Comparison of ENCODE assay signal across 18 cellular contexts in genomic region chr2:98390571-98391476, GRCh38. TPM values are rescaled to one million over a fixed set of nuclear protein-coding genes. Genes with fewer than 3 reads are reported as not detected.
A peak's percentile ranks its signal among the peaks of the same experiment; 100 is the strongest.
DNase-seq lines count a peak whose midpoint lies in the region; ATAC-seq and TF ChIP-seq lines count a peak whose summit lies in the region.
"Had no signal": no experiment of that assay in that cellular context is flagged by ENCODE, and none has a peak within 500 bp of the region (broad histone marks: within the 10 kb centered on the region; RNA-seq: fewer than 3 reads in every experiment).

No MANE protein-coding gene starts in this region.

- H3K27ac ChIP-seq in SK-N-SH (ENCODE audit: low read depth in 2 of 2, low read length in 1 of 2): no peak overlapping the region
- no peak overlapping the region for H3K27ac ChIP-seq in Panc1 (ENCODE audit: low read length)
- H3K27ac ChIP-seq: 22Rv1 had no signal

- intact Hi-C loops in Panc1 (cut with micrococcal nuclease; ENCODE audit: unreplicated experiment): no loop called here
- intact Hi-C loops in left colon (cut with DNase I, micrococcal nuclease): no loop called here

- CTCF ChIA-PET in SK-N-SH (lab: Yijun Ruan, JAX) (interaction anchor here (0.6 to 1.3 kb wide), 4 partner anchors 556 to 800 kb away, joined by 3 to 4 read pairs (median 3); no protein-coding TSS in a partner anchor), Panc1 (lab: Charles Lee) (no interaction called here)

- H3K9me3 Mint-ChIP-seq in osteocyte (ENCODE audit: unreplicated experiment): no peaks in the 10 kb centered on the region
- H3K9me3 Mint-ChIP-seq: CD14-positive monocyte; CD8-positive, alpha-beta T cell; HFFc6 had no signal

- no peaks in the 10 kb centered on the region for H3K9me2 ChIP-seq in SK-N-SH

- no peak overlapping the region for H3K4me3 Mint-ChIP-seq in osteocyte (ENCODE audit: unreplicated experiment)
- H3K4me3 Mint-ChIP-seq: CD14-positive monocyte; CD8-positive, alpha-beta T cell; HFFc6 had no signal

- no peak overlapping the region for H3K4me3 ChIP-seq in SK-N-SH (ENCODE audit: low read depth in 2 of 2, low read length in 1 of 2)
- no peak overlapping the region for H3K4me3 ChIP-seq in Panc1 (ENCODE audit: low read depth in 2 of 2, low read length in 2 of 2)

- BruUV-seq in Panc1 (replicated peaks; lab: Mats Ljungman, UMichigan): no TSS peak

- no peaks in the 10 kb centered on the region for H3K79me2 ChIP-seq in SK-N-SH (ENCODE audit: insufficient read depth)

- no peak for TF ChIP-seq CTCF in SK-N-SH (IDR thresholded peaks at IDR 0.05)
- TF ChIP-seq CTCF in Panc1 (IDR thresholded peaks at IDR 0.05): no peak
- no peak for TF ChIP-seq CTCF in osteocyte (IDR thresholded peaks at IDR 0.05)

- H3K4me1 ChIP-seq in SK-N-SH (ENCODE audit: control insufficient read depth in 1 of 2, insufficient read depth in 2 of 2, low read depth in 1 of 2, low read length in 1 of 2) (no peaks in the 10 kb centered on the region), Panc1 (ENCODE audit: control insufficient read depth, insufficient read depth, low read length) (no peaks in the 10 kb centered on the region)

- POLR2A ChIA-PET in SK-N-SH (lab: Yijun Ruan, JAX): no interaction called here
- POLR2A ChIA-PET in Panc1 (lab: Charles Lee): no interaction called here

- H4K20me1 ChIP-seq in SK-N-SH (ENCODE audit: insufficient read depth): no peaks in the 10 kb centered on the region

- H3K27me3 ChIP-seq in SK-N-SH (ENCODE audit: insufficient read depth) (peaks cover 1% of the 10 kb centered on the region; the same call in 1 of the 2 replicates), Panc1 (ENCODE audit: control insufficient read depth, insufficient read depth, low read length) (no peaks in the 10 kb centered on the region; the same call in 1 of the 2 replicates)

- TF ChIP-seq EP300 in SK-N-SH (IDR thresholded peaks at IDR 0.05; ENCODE audit: borderline replicate concordance in 1 of 2, low read depth in 1 of 2, low read length in 1 of 2): no peak

- H3K4me1 Mint-ChIP-seq in osteocyte (ENCODE audit: unreplicated experiment): no peaks in the 10 kb centered on the region

- H3K36me3 ChIP-seq in SK-N-SH (replicated peaks in 1 of 2; ENCODE audit: control insufficient read depth in 1 of 2, insufficient read depth in 2 of 2, low read length in 1 of 2): no peaks in the 10 kb centered on the region
- H3K36me3 ChIP-seq in Panc1 (ENCODE audit: control insufficient read depth, insufficient read depth, low read length): no peaks in the 10 kb centered on the region

- H3K27me3 Mint-ChIP-seq in osteocyte (ENCODE audit: unreplicated experiment): peaks cover 20% of the 10 kb centered on the region

- DNase-seq in SK-N-SH (peak; percentile 6), Panc1 (ENCODE audit: low read depth, low spot score) (no peak), mesenteric fat pad (ENCODE audit: low spot score) (peak; percentile 85), osteocyte (ENCODE audit: extremely low spot score, unreplicated experiment) (peak; percentile 78), left colon (no peak), NCI-H2171 treated with DMSO at 0.1 percent for 48 hours (lab: John Stamatoyannopoulos, UW) (no peak)
- DNase-seq in stimulated activated naive CD8-positive, alpha-beta T cell treated with anti-CD3 and anti-CD28 coated beads, Interleukin-15, Interleukin-2, amounts not matched to agents 100 U/mL and 50 U/mL, for 24 hours: no peak
- DNase-seq: CD8-positive, alpha-beta T cell; COR-L47; GF-D8; HCEC 1CT; HFFc6 had no signal

- no peaks in the 10 kb centered on the region for H3F3A ChIP-seq in SK-N-SH (replicated peaks; ENCODE audit: insufficient read depth)

- WGBS in SK-N-SH (ENCODE audit: low lambda C conversion rate): 59% methylated on average over 11 of the region's 19 CpGs

- H3K36me3 Mint-ChIP-seq in osteocyte (ENCODE audit: unreplicated experiment): no peaks in the 10 kb centered on the region
- H3K36me3 Mint-ChIP-seq: CD14-positive monocyte; CD8-positive, alpha-beta T cell had no signal

- H3K9ac ChIP-seq in SK-N-SH: no peak overlapping the region

- no peak overlapping the region for H3K27ac Mint-ChIP-seq in osteocyte (ENCODE audit: unreplicated experiment)
- H3K27ac Mint-ChIP-seq: CD14-positive monocyte; CD8-positive, alpha-beta T cell; HFFc6 had no signal

- H3K9me3 ChIP-seq in SK-N-SH (no peaks in the 10 kb centered on the region), Panc1 (ENCODE audit: control insufficient read depth, insufficient read depth, low read depth, low read length) (no peaks in the 10 kb centered on the region)

- ATAC-seq in SK-N-SH treated with all-trans-retinoic acid at 6 μM for 48 hours (no peak), Panc1 (0 out of 2 replicates have a peak, but pooled peaks have one; percentile 59), left colon (no peak)
- no peak for ATAC-seq in stimulated activated naive CD8-positive, alpha-beta T cell treated with anti-CD3 and anti-CD28 coated beads, Interleukin-15, Interleukin-2, amounts not matched to agents 100 U/mL and 50 U/mL, for 24 hours
- ATAC-seq: CD8-positive, alpha-beta T cell had no signal

- H3K4me2 ChIP-seq in SK-N-SH: no peak overlapping the region

- H2AFZ ChIP-seq in SK-N-SH (ENCODE audit: low read depth): no peak overlapping the region

- in situ Hi-C loops in Panc1 (cut with HindIII; ENCODE audit: low pct_unique_long_range_greater_than_20kb, low sequenced_read_pairs): no loop called here

- no peak for TF ChIP-seq RAD21 in SK-N-SH (IDR thresholded peaks at IDR 0.05; ENCODE audit: low read length)

TF ChIP-seq in SK-N-SH, 30 proteins besides CTCF, POLR2A, EP300 and RAD21 (continues in another document):
- TF ChIP-seq YY1 (IDR thresholded peaks at IDR 0.05; ENCODE audit: low read depth): no peak
- TF ChIP-seq FOXM1 (IDR thresholded peaks at IDR 0.05; ENCODE audit: low read depth): no peak
- no peak for TF ChIP-seq REST (IDR thresholded peaks at IDR 0.05; ENCODE audit: low read depth, low read length)

TF ChIP-seq in SK-N-SH treated with all-trans-retinoic acid at 6 μM for 48 hours, 23 proteins besides CTCF, POLR2A, EP300 and RAD21 (continues in another document):
- no peak for TF ChIP-seq ZNF8 (CRISPR knock-in tag; IDR thresholded peaks at IDR 0.05)
- TF ChIP-seq POU6F1 (CRISPR knock-in tag; IDR thresholded peaks at IDR 0.05; ENCODE audit: borderline replicate concordance, low read depth): no peak
- TF ChIP-seq ARNTL (CRISPR knock-in tag; IDR thresholded peaks at IDR 0.05; ENCODE audit: borderline replicate concordance, low read depth): no peak
- TF ChIP-seq ZFP3 (CRISPR knock-in tag; IDR thresholded peaks at IDR 0.05): no peak
- no peak for TF ChIP-seq TOX (CRISPR knock-in tag; IDR thresholded peaks at IDR 0.05; ENCODE audit: borderline replicate concordance)
- TF ChIP-seq TCF4 (CRISPR knock-in tag; IDR thresholded peaks at IDR 0.05; ENCODE audit: borderline replicate concordance): no peak
- TF ChIP-seq TSHZ2 (CRISPR knock-in tag; IDR thresholded peaks at IDR 0.05): no peak
- TF ChIP-seq PPARA (CRISPR knock-in tag; IDR thresholded peaks at IDR 0.05; ENCODE audit: borderline replicate concordance): no peak
- TF ChIP-seq OSR1 (CRISPR knock-in tag; IDR thresholded peaks at IDR 0.05): no peak
- TF ChIP-seq ESRRG (CRISPR knock-in tag; IDR thresholded peaks at IDR 0.05): no peak

RNA-seq across cellular contexts. Expression of gene CNGA3, which starts 44.6 kb away (rescaled TPM):
- polyA plus RNA-seq in SK-N-SH (2012; rRNA removed): not detected in 2 replicates
- not detected in 2 replicates for polyA plus RNA-seq in SK-N-SH (2012; cell fraction: cytosol; rRNA removed)
- not detected in 2 replicates for polyA plus RNA-seq in SK-N-SH (2012; cell fraction: nucleus; rRNA removed)
- total RNA-seq in Panc1 (2021; ENCODE audit: unreplicated experiment) (not detected), mesenteric fat pad (1.1 TPM), osteocyte (not detected in 2 replicates), left colon (1 to 10 TPM in 1 of 2 donors, under 1 TPM in 1; 0.27 to 1.3 TPM)
- not detected for polyA plus RNA-seq in Panc1 (2012; ENCODE audit: insufficient read length)
- total RNA-seq: A673; CD8-positive, alpha-beta T cell; H1 had no signal
- polyA plus RNA-seq: BJ, CD14-positive monocyte had no signal

RNA-seq across cellular contexts. Expression of gene INPP4A, which starts 53.8 kb away (rescaled TPM):
- 15.0 and 18.3 TPM in 2 replicates for polyA plus RNA-seq in SK-N-SH (2012; rRNA removed)
- 7.8 and 12.0 TPM in 2 replicates for polyA plus RNA-seq in SK-N-SH (2012; cell fraction: cytosol; rRNA removed)
- 31.3 and 31.4 TPM in 2 replicates for polyA plus RNA-seq in SK-N-SH (2012; cell fraction: nucleus; rRNA removed)
- total RNA-seq in Panc1 (2021; ENCODE audit: unreplicated experiment) (22.9 TPM), mesenteric fat pad (30.3 TPM), osteocyte (31.4 and 31.5 TPM in 2 replicates), left colon (10 to 100 TPM; 14.3 to 19.1 TPM)
- 17.6 TPM for polyA plus RNA-seq in Panc1 (2012; ENCODE audit: insufficient read length)

Comparison
In these comparisons a context has a peak if more than half of its experiments do, and no peak if none do; other contexts are left out.
1. DNase-seq: peak in SK-N-SH (single experiment), mesenteric fat pad (single experiment) and osteocyte (single experiment); none in Panc1 (single experiment), stimulated activated naive CD8-positive, alpha-beta T cell treated with anti-CD3 and anti-CD28 coated beads, Interleukin-15, Interleukin-2, amounts not matched to agents 100 U/mL and 50 U/mL, for 24 hours (single experiment), left colon (0 of 2) and NCI-H2171 treated with DMSO at 0.1 percent for 48 hours (single experiment).